ENCODE assay signal across 22 cellular contexts in genomic region chr6:46903175-46903574, GRCh38. TPM values are rescaled to one million over a fixed set of nuclear protein-coding genes. Genes with fewer than 3 reads are reported as not detected.
A peak's percentile ranks its signal among the peaks of the same experiment; 100 is the strongest.
DNase-seq lines count a peak whose midpoint lies in the region; ATAC-seq and TF ChIP-seq lines count a peak whose summit lies in the region.
"Had no signal": no experiment of that assay in that cellular context is flagged by ENCODE, and none has a peak within 500 bp of the region (broad histone marks: within the 10 kb centered on the region; RNA-seq: fewer than 3 reads in every experiment).

No MANE protein-coding gene starts in this region.

- H3K27ac ChIP-seq in parathyroid adenoma (peak overlapping the region; percentile 1), Karpas-422 (ENCODE audit: low read length) (no peak overlapping the region), tibial nerve (no peak overlapping the region)

- no peaks in the 10 kb centered on the region for H4K20me1 ChIP-seq in Karpas-422 (ENCODE audit: insufficient read depth, low read depth, low read length)

- H3K36me3 ChIP-seq in parathyroid adenoma (ENCODE audit: control insufficient read depth, insufficient read depth, low read length) (no peaks in the 10 kb centered on the region), Karpas-422 (ENCODE audit: insufficient read depth, low read length) (no peaks in the 10 kb centered on the region), tibial nerve (no peaks in the 10 kb centered on the region)

- no peak overlapping the region for H3K4me3 ChIP-seq in parathyroid adenoma (ENCODE audit: low read depth, low read length)
- no peak overlapping the region for H3K4me3 ChIP-seq in Karpas-422 (ENCODE audit: low read length)
- H3K4me3 ChIP-seq in tibial nerve: no peak overlapping the region
- H3K4me3 ChIP-seq: spleen had no signal

- DNase-seq in HEK293T (ENCODE audit: extremely low spot score) (peak; percentile 12), chondrocyte (ENCODE audit: low spot score) (no peak), islet precursor cell (peak; percentile 60), Karpas-422 (no peak), tibial nerve (ENCODE audit: low spot score in 2 of 2) (no peak)
- DNase-seq in activated CD4-positive, alpha-beta T cell treated with anti-CD3 and anti-CD28 coated beads for 4 hours: no peak
- DNase-seq: activated CD4-positive, CD25-positive, alpha-beta regulatory T cell treated with anti-CD3 and anti-CD28 coated beads, Interleukin-2, amount 50 U/mL, for 72 hours; activated naive CD8-positive, alpha-beta T cell treated with anti-CD3 and anti-CD28 coated beads, Interleukin-2, amount 10 ng/mL, durations not matched to agents 7 days and 5 days; COR-L47; NCI-H1092 treated with DMSO at 0.1 percent for 48 hours; NCI-H526; SK-N-SH; spleen; stimulated activated CD8-positive, alpha-beta memory T cell treated with anti-CD3 and anti-CD28 coated beads, Interleukin-4, amount 100 ng/mL, for 48 hours; substantia nigra; T-helper 9 cell had no signal

- H3K9me3 ChIP-seq in parathyroid adenoma (ENCODE audit: control insufficient read depth, low read length) (no peaks in the 10 kb centered on the region), Karpas-422 (ENCODE audit: low read length) (no peaks in the 10 kb centered on the region), tibial nerve (no peaks in the 10 kb centered on the region)
- H3K9me3 ChIP-seq: SK-N-SH, spleen had no signal

- H2AFZ ChIP-seq in parathyroid adenoma (no peak overlapping the region), Karpas-422 (ENCODE audit: low read length) (no peak overlapping the region)

- H3K4me3 Mint-ChIP-seq in chondrocyte (ENCODE audit: unreplicated experiment): no peak overlapping the region
- H3K4me3 Mint-ChIP-seq: activated naive CD8-positive, alpha-beta T cell treated with anti-CD3 and anti-CD28 coated beads, Interleukin-2, amount 10 ng/mL, durations not matched to agents 7 days and 5 days; activated T-helper 1 cell treated with anti-CD3 and anti-CD28 coated beads, Interleukin-12 subunit alpha, Interleukin-12 subunit beta, Interleukin-2, Interleukin-4 antibody, amounts not matched to agents 30 ng/mL and 10 ng/mL and 1 ng/mL, durations not matched to agents 14 hours and 24 hours and 36 hours; brain had no signal

- peaks cover 13% of the 10 kb centered on the region for H3K4me1 Mint-ChIP-seq in chondrocyte (ENCODE audit: low read depth)
- H3K4me1 Mint-ChIP-seq: activated naive CD8-positive, alpha-beta T cell treated with anti-CD3 and anti-CD28 coated beads, Interleukin-2, amount 10 ng/mL, durations not matched to agents 7 days and 5 days; brain had no signal

- H3K27me3 Mint-ChIP-seq in chondrocyte (ENCODE audit: low read depth): no peaks in the 10 kb centered on the region

- no peak for ATAC-seq in HG02588 (IDR thresholded peaks at IDR 0.05; ENCODE audit: unreplicated experiment)

- no peak for TF ChIP-seq POLR2A in tibial nerve (IDR thresholded peaks at IDR 0.05)

- TF ChIP-seq CTCF in chondrocyte (IDR thresholded peaks at IDR 0.05): peak; percentile 15
- TF ChIP-seq CTCF in parathyroid adenoma (IDR thresholded peaks at IDR 0.05): no peak
- TF ChIP-seq CTCF in tibial nerve (IDR thresholded peaks at IDR 0.05): no peak

- no peaks in the 10 kb centered on the region for H3K9me3 Mint-ChIP-seq in chondrocyte (ENCODE audit: low read depth)
- H3K9me3 Mint-ChIP-seq: activated naive CD8-positive, alpha-beta T cell treated with anti-CD3 and anti-CD28 coated beads, Interleukin-2, amount 10 ng/mL, durations not matched to agents 7 days and 5 days; activated T-helper 1 cell treated with anti-CD3 and anti-CD28 coated beads, Interleukin-12 subunit alpha, Interleukin-12 subunit beta, Interleukin-2, Interleukin-4 antibody, amounts not matched to agents 30 ng/mL and 10 ng/mL and 1 ng/mL, durations not matched to agents 14 hours and 24 hours and 36 hours; brain had no signal

- no peaks in the 10 kb centered on the region for H3K9me2 ChIP-seq in Karpas-422 (replicated peaks; ENCODE audit: insufficient read depth, low read length)
- H3K9me2 ChIP-seq: SK-N-SH had no signal

- POLR2A ChIA-PET in HEK293T (lab: Yijun Ruan, JAX): no interaction called here

- H3K36me3 Mint-ChIP-seq in chondrocyte (ENCODE audit: low read depth): no peaks in the 10 kb centered on the region
- H3K36me3 Mint-ChIP-seq: activated naive CD8-positive, alpha-beta T cell treated with anti-CD3 and anti-CD28 coated beads, Interleukin-2, amount 10 ng/mL, durations not matched to agents 7 days and 5 days; brain had no signal

- H3K9ac ChIP-seq in parathyroid adenoma (no peak overlapping the region), Karpas-422 (ENCODE audit: low read length) (no peak overlapping the region)
- H3K9ac ChIP-seq: SK-N-SH had no signal

- TF ChIP-seq EP300 in tibial nerve (IDR thresholded peaks at IDR 0.05): no peak

- H3K79me2 ChIP-seq in parathyroid adenoma (no peaks in the 10 kb centered on the region), Karpas-422 (ENCODE audit: low read length) (no peaks in the 10 kb centered on the region)

- no peak overlapping the region for H3K4me2 ChIP-seq in parathyroid adenoma (ENCODE audit: low read length)
- no peak overlapping the region for H3K4me2 ChIP-seq in Karpas-422 (ENCODE audit: low read depth, low read length, poor library complexity, severe bottlenecking)
- H3K4me2 ChIP-seq: SK-N-SH had no signal

- 54 to 61% methylated on average over 4 of the region's 4 CpGs for WGBS in tibial nerve, 2 donors

- H3K27ac Mint-ChIP-seq in chondrocyte (ENCODE audit: unreplicated experiment): no peak overlapping the region
- H3K27ac Mint-ChIP-seq: activated naive CD8-positive, alpha-beta T cell treated with anti-CD3 and anti-CD28 coated beads, Interleukin-2, amount 10 ng/mL, durations not matched to agents 7 days and 5 days; activated T-helper 1 cell treated with anti-CD3 and anti-CD28 coated beads, Interleukin-12 subunit alpha, Interleukin-12 subunit beta, Interleukin-2, Interleukin-4 antibody, amounts not matched to agents 30 ng/mL and 10 ng/mL and 1 ng/mL, durations not matched to agents 14 hours and 24 hours and 36 hours; brain had no signal

- H3K4me1 ChIP-seq in parathyroid adenoma (peaks cover 4% of the 10 kb centered on the region), Karpas-422 (ENCODE audit: low read length) (no peaks in the 10 kb centered on the region), tibial nerve (no peaks in the 10 kb centered on the region)

- H3K27me3 ChIP-seq in parathyroid adenoma (ENCODE audit: control insufficient read depth, insufficient read depth, low read length) (no peaks in the 10 kb centered on the region), Karpas-422 (ENCODE audit: low read length) (no peaks in the 10 kb centered on the region), tibial nerve (no peaks in the 10 kb centered on the region)

- CTCF ChIA-PET in HEK293T (lab: Yijun Ruan, JAX): no interaction called here

TF ChIP-seq in HEK293T, 16 proteins besides CTCF, POLR2A, EP300 and RAD21:
- TF ChIP-seq FOXM1 (IDR thresholded peaks at IDR 0.05; ENCODE audit: borderline replicate concordance): no peak
- TF ChIP-seq HDGF (IDR thresholded peaks at IDR 0.05; ENCODE audit: borderline replicate concordance): no peak
- no peak for TF ChIP-seq SP1 (IDR thresholded peaks at IDR 0.05)
- TF ChIP-seq FOXK2 (IDR thresholded peaks at IDR 0.05): no peak
- no peak for TF ChIP-seq PKNOX1 (IDR thresholded peaks at IDR 0.05)
- TF ChIP-seq LEF1 (IDR thresholded peaks at IDR 0.05; ENCODE audit: borderline replicate concordance): no peak
- TF ChIP-seq CTBP1 (IDR thresholded peaks at IDR 0.05; ENCODE audit: borderline replicate concordance): no peak
- TF ChIP-seq FOXA1 (IDR thresholded peaks at IDR 0.05): no peak
- no peak for TF ChIP-seq BHLHE40 (IDR thresholded peaks at IDR 0.05; ENCODE audit: borderline replicate concordance)
- TF ChIP-seq ZNF384 (IDR thresholded peaks at IDR 0.05): no peak
- TF ChIP-seq TARDBP (IDR thresholded peaks at IDR 0.05): no peak
- no peak for TF ChIP-seq ELF4 (IDR thresholded peaks at IDR 0.05)
- TF ChIP-seq L3MBTL2 (conservative IDR thresholded peaks at IDR 0.05): no peak
- no peak for TF ChIP-seq SUZ12 (IDR thresholded peaks at IDR 0.05)
- no peak for TF ChIP-seq NFRKB (IDR thresholded peaks at IDR 0.05)
- no peak for TF ChIP-seq ARNT (IDR thresholded peaks at IDR 0.05)

RNA-seq across cellular contexts. Expression of gene ADGRF5, which starts 18.6 kb away (rescaled TPM):
- total RNA-seq in chondrocyte (0.67 to 0.95 TPM in 2 of 3 replicates, not detected in the other), tibial nerve (10 to 100 TPM; 17.4 to 32.4 (median 19.4) TPM)
- not detected in 2 replicates for total RNA-seq in Karpas-422 (2014; rRNA removed; shearing (Covaris generic); ENCODE audit: low replicate concordance)
- total RNA-seq: activated CD8-positive, alpha-beta memory T cell treated with anti-CD3 and anti-CD28 coated beads for 36 hours; activated naive CD8-positive, alpha-beta T cell treated with anti-CD3 and anti-CD28 coated beads, Interleukin-2, amount 10 ng/mL, durations not matched to agents 7 days and 5 days; activated T-helper 1 cell treated with anti-CD3 and anti-CD28 coated beads, Interleukin-12 subunit alpha, Interleukin-12 subunit beta, Interleukin-2, Interleukin-4 antibody, amounts not matched to agents 30 ng/mL and 10 ng/mL and 1 ng/mL, durations not matched to agents 14 hours and 24 hours and 36 hours; osteocyte had no signal

Comparison
In these comparisons a context has a peak if more than half of its experiments do, and no peak if none do; other contexts are left out.
1. DNase-seq: peak in HEK293T (single experiment) and islet precursor cell (single experiment); none in chondrocyte (single experiment), Karpas-422 (single experiment), activated CD4-positive, alpha-beta T cell treated with anti-CD3 and anti-CD28 coated beads for 4 hours (0 of 2) and tibial nerve (0 of 2).